26 cellular contexts compared by ENCODE assay signal in the genomic region with DNA sequence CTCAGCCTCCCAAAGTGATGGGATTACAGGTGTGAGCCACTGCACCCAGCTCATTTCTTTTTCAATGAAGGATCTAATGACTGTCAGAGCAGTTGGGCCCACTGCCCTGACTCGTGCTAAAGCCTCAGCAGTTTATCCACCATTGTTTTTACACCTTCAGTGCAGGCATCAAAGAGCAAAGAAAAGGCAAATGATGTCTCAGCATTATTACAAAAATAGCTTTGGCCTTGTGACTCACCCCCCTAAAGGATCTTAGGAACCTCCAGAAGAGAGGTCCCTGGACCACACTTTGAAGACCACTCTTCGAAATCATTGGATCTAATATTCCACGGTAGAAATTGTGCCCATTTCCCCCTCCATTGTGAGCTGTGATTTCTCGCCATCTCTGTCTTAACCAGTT. TPM values are rescaled to one million over a fixed set of nuclear protein-coding genes. Genes with fewer than 3 reads are reported as not detected.
"Had no signal": no experiment of that assay in that cellular context is flagged by ENCODE, and none has a peak within 500 bp of the region (broad histone marks: within the 10 kb centered on the region; RNA-seq: fewer than 3 reads in every experiment).

No MANE protein-coding gene starts in this region.

- H3K4me3 ChIP-seq: spleen, testis, transverse colon had no signal

- H3K9me3 ChIP-seq: spleen, testis, transverse colon had no signal

- H3K27me3 ChIP-seq: testis, transverse colon had no signal

- H3K36me3 ChIP-seq: spleen, transverse colon had no signal

- FAIRE-seq: keratinocyte had no signal

- ATAC-seq: activated CD4-positive, alpha-beta T cell treated with anti-CD3 and anti-CD28 coated beads for 36 hours; activated CD8-positive, alpha-beta memory T cell treated with anti-CD3 and anti-CD28 coated beads, Interleukin-2, amount 10 ng/mL, durations not matched to agents 7 days and 5 days; activated CD8-positive, alpha-beta T cell treated with anti-CD3 and anti-CD28 coated beads, Interleukin-2, amount 10 ng/mL, durations not matched to agents 7 days and 5 days; activated naive CD8-positive, alpha-beta T cell treated with anti-CD3 and anti-CD28 coated beads, Interleukin-2, amount 50 U/mL, for 24 hours; esophagus mucosa; left cardiac atrium; left ventricle myocardium superior; naive thymus-derived CD8-positive, alpha-beta T cell; right cardiac atrium had no signal

- DNase-seq: activated CD4-positive, alpha-beta T cell treated with anti-CD3 and anti-CD28 coated beads for 36 hours; activated CD4-positive, CD25-positive, alpha-beta regulatory T cell; activated CD8-positive, alpha-beta memory T cell treated with anti-CD3 and anti-CD28 coated beads, Interleukin-2, amount 10 ng/mL, durations not matched to agents 7 days and 5 days; activated CD8-positive, alpha-beta T cell treated with anti-CD3 and anti-CD28 coated beads, Interleukin-2, amount 10 ng/mL, durations not matched to agents 7 days and 5 days; activated naive CD8-positive, alpha-beta T cell treated with anti-CD3 and anti-CD28 coated beads, Interleukin-2, amount 50 U/mL, for 24 hours; activated T-cell treated with anti-CD3 and anti-CD28 coated beads, Interleukin-2, amount 50 U/mL, for 48 hours; amygdala; central memory CD4-positive, alpha-beta T cell; endodermal cell; foreskin fibroblast; head of caudate nucleus; hippocampal formation; left cardiac atrium; left ventricle myocardium superior; naive thymus-derived CD8-positive, alpha-beta T cell; nucleus accumbens; right cardiac atrium; spleen; stimulated activated CD4-positive, alpha-beta T cell treated with anti-CD3 and anti-CD28 coated beads, Interleukin-2, amount 100 ng/mL, for 48 hours; stimulated activated naive CD4-positive, alpha-beta T cell treated with Interleukin-2 at 50 U/mL for 16 hours; testis; transverse colon had no signal

- H3K27ac ChIP-seq: spleen, testis had no signal

RNA-seq across cellular contexts. Expression of a gene that starts 21.3 kb away (rescaled TPM):
- total RNA-seq: activated CD8-positive, alpha-beta memory T cell treated with anti-CD3 and anti-CD28 coated beads, Interleukin-2, amount 10 ng/mL, durations not matched to agents 7 days and 5 days; activated CD8-positive, alpha-beta T cell treated with anti-CD3 and anti-CD28 coated beads, Interleukin-2, amount 10 ng/mL, durations not matched to agents 7 days and 5 days; activated T-helper 2 cell treated with anti-CD3 and anti-CD28 coated beads, Interferon-gamma antibody, Interleukin-2, Interleukin-4, amounts not matched to agents 10 μg/mL and 5 μg/mL and 100 μg/mL, durations not matched to agents 14 hours and 24 hours and 36 hours; naive thymus-derived CD8-positive, alpha-beta T cell; neural crest cell had no signal
- polyA plus RNA-seq: naive thymus-derived CD8-positive, alpha-beta T cell had no signal

RNA-seq across cellular contexts. Expression of a gene that starts 58.0 kb away (rescaled TPM):
- total RNA-seq: activated CD4-positive, alpha-beta T cell treated with anti-CD3 and anti-CD28 coated beads for 36 hours; activated CD8-positive, alpha-beta memory T cell treated with anti-CD3 and anti-CD28 coated beads, Interleukin-2, amount 10 ng/mL, durations not matched to agents 7 days and 5 days; activated CD8-positive, alpha-beta T cell treated with anti-CD3 and anti-CD28 coated beads, Interleukin-2, amount 10 ng/mL, durations not matched to agents 7 days and 5 days; activated T-helper 2 cell treated with anti-CD3 and anti-CD28 coated beads, Interferon-gamma antibody, Interleukin-2, Interleukin-4, amounts not matched to agents 10 μg/mL and 5 μg/mL and 100 μg/mL, durations not matched to agents 14 hours and 24 hours and 36 hours; endodermal cell; esophagus mucosa; left cardiac atrium; left ventricle myocardium superior; naive thymus-derived CD8-positive, alpha-beta T cell; neural crest cell; right cardiac atrium; spleen; testis; transverse colon had no signal
- polyA plus RNA-seq: keratinocyte; naive thymus-derived CD8-positive, alpha-beta T cell; right cardiac atrium; spleen had no signal
